ENCODE assay signal across 8 cellular contexts in genomic region chr17:65163990-65164495, GRCh38. TPM values are rescaled to one million over a fixed set of nuclear protein-coding genes. Genes with fewer than 3 reads are reported as not detected.
DNase-seq lines count a peak whose midpoint lies in the region; ATAC-seq and TF ChIP-seq lines count a peak whose summit lies in the region.

No MANE protein-coding gene starts in this region.

- DNase-seq in AG10803 (ENCODE audit: low read depth) (peak; percentile 66), GM19238 (ENCODE audit: insufficient read length, low spot score) (peak; percentile 35), T-helper 22 cell (ENCODE audit: low read depth) (peak; percentile 26), dermis microvascular lymphatic vessel endothelial cell (ENCODE audit: low read depth in 2 of 2) (peak; percentile 23 to 64), NCI-H345 treated with DMSO at 0.1 percent for 48 hours (lab: John Stamatoyannopoulos, UW; ENCODE audit: unreplicated experiment) (no peak), retina (no peak)
- peak; percentile 18 to 20 for DNase-seq in stimulated activated CD8-positive, alpha-beta memory T cell treated with anti-CD3 and anti-CD28 coated beads, Interleukin-4, amount 100 ng/mL, for 4 hours (ENCODE audit: low read depth in 2 of 2, low spot score in 1 of 2)

- TF ChIP-seq CTCF in AG10803 (conservative IDR thresholded peaks at IDR 0.05; ENCODE audit: low read length) = no peak

- H3K4me3 ChIP-seq in AG10803 (ENCODE audit: low read length) = no peak overlapping the region

- ATAC-seq in HG03108 (IDR thresholded peaks at IDR 0.05; ENCODE audit: unreplicated experiment) = peak; percentile 89

RNA-seq across cellular contexts. Expression of gene RGS9, which starts 26.9 kb away (rescaled TPM):
- total RNA-seq in dermis microvascular lymphatic vessel endothelial cell = 0.64 and 1.3 TPM in 2 replicates

Comparison
In these comparisons a context has a peak if more than half of its experiments do, and no peak if none do; other contexts are left out.
1. DNase-seq: peak in AG10803 (single experiment), GM19238 (single experiment), T-helper 22 cell (single experiment), dermis microvascular lymphatic vessel endothelial cell (2 of 2) and stimulated activated CD8-positive, alpha-beta memory T cell treated with anti-CD3 and anti-CD28 coated beads, Interleukin-4, amount 100 ng/mL, for 4 hours (2 of 2); none in NCI-H345 treated with DMSO at 0.1 percent for 48 hours (single experiment) and retina (single experiment).